Comparison of ENCODE assay signal across 10 cellular contexts in the genomic region with DNA sequence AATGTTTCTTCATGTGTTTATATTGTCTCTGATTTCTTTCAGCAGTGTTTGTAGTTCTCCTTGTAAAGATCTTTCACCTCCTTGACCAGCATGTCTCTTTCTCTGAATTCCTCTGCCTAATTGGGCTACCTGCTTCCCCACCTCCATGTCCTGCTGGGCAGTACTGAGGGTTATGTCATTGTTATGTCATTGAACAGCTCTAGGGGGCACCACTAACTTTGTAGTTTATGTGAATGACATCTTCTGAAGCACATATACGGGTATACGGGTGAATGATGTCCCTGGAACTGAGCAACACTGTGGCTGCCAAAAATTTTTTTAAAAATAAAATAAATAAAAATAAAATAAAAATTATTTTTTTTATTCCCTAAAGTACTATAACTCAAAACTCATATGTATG.
DNase-seq lines count a peak whose midpoint lies in the region; ATAC-seq and TF ChIP-seq lines count a peak whose summit lies in the region.
"Had no signal": no experiment of that assay in that cellular context is flagged by ENCODE, and none has a peak within 500 bp of the region (broad histone marks: within the 10 kb centered on the region; RNA-seq: fewer than 3 reads in every experiment).

No MANE protein-coding gene starts in this region.

- DNase-seq in AML-193 (lab: John Stamatoyannopoulos, UW) (peak; percentile 17 to 48), NB4 (ENCODE audit: low read depth) (peak; percentile 30), fibroblast of mammary gland (ENCODE audit: low read depth) (no peak), NCI-H510A (lab: John Stamatoyannopoulos, UW) (no peak), NCI-H2196 treated with DMSO at 0.1 percent for 48 hours (lab: John Stamatoyannopoulos, UW; ENCODE audit: unreplicated experiment) (no peak)
- DNase-seq in stimulated activated naive CD8-positive, alpha-beta T cell treated with anti-CD3 and anti-CD28 coated beads, Interleukin-15, amount 100 ng/mL, for 72 hours = no peak
- DNase-seq: activated CD4-positive, alpha-beta T cell treated with anti-CD3 and anti-CD28 coated beads for 4 hours; transverse colon had no signal

- ATAC-seq in GM19438 (IDR thresholded peaks at IDR 0.05; ENCODE audit: low read depth, unreplicated experiment) = peak; percentile 52
- ATAC-seq in GM21381 (IDR thresholded peaks at IDR 0.05; ENCODE audit: unreplicated experiment) = no peak
- ATAC-seq in stimulated activated naive CD8-positive, alpha-beta T cell treated with anti-CD3 and anti-CD28 coated beads, Interleukin-15, amount 100 ng/mL, for 72 hours = no peak

- H3K4me3 ChIP-seq in NB4 (ENCODE audit: low read depth, low read length) (no peak overlapping the region), fibroblast of mammary gland (ENCODE audit: control insufficient read depth, low read depth, low read length) (no peak overlapping the region)
- H3K4me3 ChIP-seq: transverse colon had no signal

- TF ChIP-seq POLR2A in NB4 (IDR thresholded peaks at IDR 0.05; ENCODE audit: extremely low read depth, insufficient read length) = no peak

- no peaks in the 10 kb centered on the region for H3K27me3 Mint-ChIP-seq in stimulated activated naive CD8-positive, alpha-beta T cell treated with anti-CD3 and anti-CD28 coated beads, Interleukin-15, amount 100 ng/mL, for 72 hours

- no peak overlapping the region for H3K4me3 Mint-ChIP-seq in stimulated activated naive CD8-positive, alpha-beta T cell treated with anti-CD3 and anti-CD28 coated beads, Interleukin-15, amount 100 ng/mL, for 72 hours

- no peaks in the 10 kb centered on the region for H3K4me1 Mint-ChIP-seq in stimulated activated naive CD8-positive, alpha-beta T cell treated with anti-CD3 and anti-CD28 coated beads, Interleukin-15, amount 100 ng/mL, for 72 hours

- peak; percentile 27 for TF ChIP-seq CTCF in NB4 (IDR thresholded peaks at IDR 0.05; ENCODE audit: low read depth, low read length)
- peak; percentile 18 for TF ChIP-seq CTCF in fibroblast of mammary gland (conservative IDR thresholded peaks at IDR 0.05; ENCODE audit: control insufficient read depth, insufficient read depth, low read depth, low read length)

- no peaks in the 10 kb centered on the region for H3K9me3 Mint-ChIP-seq in stimulated activated naive CD8-positive, alpha-beta T cell treated with anti-CD3 and anti-CD28 coated beads, Interleukin-15, amount 100 ng/mL, for 72 hours

- no peak overlapping the region for H3K27ac Mint-ChIP-seq in stimulated activated naive CD8-positive, alpha-beta T cell treated with anti-CD3 and anti-CD28 coated beads, Interleukin-15, amount 100 ng/mL, for 72 hours

Comparison
In these comparisons a context has a peak if more than half of its experiments do, and no peak if none do; other contexts are left out.
1. DNase-seq: peak in AML-193 (2 of 2) and NB4 (single experiment); none in fibroblast of mammary gland (single experiment), NCI-H510A (single experiment), NCI-H2196 treated with DMSO at 0.1 percent for 48 hours (single experiment) and stimulated activated naive CD8-positive, alpha-beta T cell treated with anti-CD3 and anti-CD28 coated beads, Interleukin-15, amount 100 ng/mL, for 72 hours (0 of 2).